Comparison of ENCODE assay signal across 8 cellular contexts in the genomic region with DNA sequence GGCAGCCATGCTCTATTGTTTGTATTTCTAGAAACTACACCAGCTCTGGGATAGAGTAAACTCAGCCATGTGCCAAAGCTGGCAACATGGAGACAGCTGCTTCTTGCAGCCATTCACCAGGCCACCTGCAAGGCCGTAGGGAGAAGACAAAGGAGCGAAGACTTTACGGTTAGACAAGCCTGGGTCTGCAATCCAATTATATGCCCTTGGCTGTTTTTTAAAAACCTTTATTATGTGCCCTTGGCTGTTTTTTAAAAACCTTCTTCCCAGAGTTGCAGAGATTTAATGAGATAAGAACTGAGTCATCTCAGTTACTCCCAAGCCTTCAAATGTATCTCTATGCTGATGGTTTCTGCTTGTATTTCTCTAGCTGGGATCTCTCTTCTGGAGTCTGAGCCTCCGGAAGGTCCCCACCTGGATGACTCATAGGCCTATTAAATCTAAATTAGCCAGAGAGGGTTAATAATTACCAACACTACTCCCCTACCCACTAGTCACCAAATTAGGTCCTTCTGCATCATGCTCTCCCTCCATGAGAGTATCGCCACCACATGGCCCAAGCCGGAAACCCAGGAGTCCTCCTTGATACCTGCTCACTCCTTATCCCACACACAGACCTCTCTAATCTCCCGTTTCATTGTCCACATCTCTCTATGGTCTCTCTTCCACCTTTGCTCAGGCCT. TPM values are rescaled to one million over a fixed set of nuclear protein-coding genes. Genes with fewer than 3 reads are reported as not detected.
DNase-seq lines count a peak whose midpoint lies in the region; ATAC-seq and TF ChIP-seq lines count a peak whose summit lies in the region.

No MANE protein-coding gene starts in this region.

- H3K36me3 ChIP-seq in ACC112 (ENCODE audit: insufficient read depth, low read length) (no peaks in the 10 kb centered on the region), OCI-LY7 (ENCODE audit: insufficient read depth, low read length) (no peaks in the 10 kb centered on the region)

- H3K9me2 ChIP-seq in OCI-LY7 (ENCODE audit: insufficient read depth, low read length) = no peaks in the 10 kb centered on the region

- H3K9me3 ChIP-seq in OCI-LY7 (ENCODE audit: low read length) = no peaks in the 10 kb centered on the region

- intact Hi-C loops in OCI-LY7 (cut with micrococcal nuclease; ENCODE audit: unreplicated experiment) = no loop called here

- CTCF ChIA-PET in OCI-LY7 (lab: Charles Lee; ENCODE audit: unreplicated experiment) = no interaction called here

- H3K79me2 ChIP-seq in ACC112 (ENCODE audit: control insufficient read depth, insufficient read depth, low read length, unreplicated experiment) (no peaks in the 10 kb centered on the region), OCI-LY7 (ENCODE audit: insufficient read depth, low read depth, low read length) (no peaks in the 10 kb centered on the region)

- BruUV-seq in OCI-LY7 (replicated peaks; lab: Mats Ljungman, UMichigan) = no TSS peak

- H3K4me3 ChIP-seq in ACC112 (ENCODE audit: low read depth, low read length) = no peak overlapping the region
- H3K4me3 ChIP-seq in OCI-LY7 (ENCODE audit: low read depth, low read length, poor library complexity, severe bottlenecking) = no peak overlapping the region
- no peak overlapping the region for H3K4me3 ChIP-seq in foreskin fibroblast (ENCODE audit: low read depth in 1 of 2, low read length in 2 of 2)

- H3K27ac ChIP-seq in ACC112 (ENCODE audit: low read depth, low read length) (peak overlapping the region; percentile 98), OCI-LY7 (ENCODE audit: low read depth, low read length, poor library complexity, severe bottlenecking) (no peak overlapping the region)

- DNase-seq in OCI-LY7 (ENCODE audit: low spot score) = no peak
- peak in 1 of 2 donors; percentile 45 for DNase-seq in foreskin fibroblast
- DNase-seq in NAMALWA (ENCODE audit: low spot score) = no peak
- DNase-seq in activated CD4-positive, CD25-positive, alpha-beta regulatory T cell treated with anti-CD3 and anti-CD28 coated beads, Interleukin-2, amount 50 U/mL, for 72 hours = no peak
- no peak for DNase-seq in ecto neural progenitor cell (ENCODE audit: low spot score)

- ATAC-seq in GM18861 (IDR thresholded peaks at IDR 0.05; ENCODE audit: unreplicated experiment) = peak; percentile 75
- ATAC-seq in HG03571 (IDR thresholded peaks at IDR 0.05; ENCODE audit: unreplicated experiment) = no peak

- H3K4me2 ChIP-seq in OCI-LY7 (ENCODE audit: low read length) = no peak overlapping the region

- H3K27me3 ChIP-seq in ACC112 (ENCODE audit: insufficient read depth, low read length) = no peaks in the 10 kb centered on the region

- POLR2A ChIA-PET in OCI-LY7 (lab: Charles Lee) = no interaction called here

- TF ChIP-seq CTCF in OCI-LY7 (conservative IDR thresholded peaks at IDR 0.05; ENCODE audit: low read length) = 0 out of 2 replicates have a peak, but pooled peaks have one; percentile 25
- TF ChIP-seq CTCF in foreskin fibroblast (IDR thresholded peaks at IDR 0.05; ENCODE audit: low read depth, low read length) = peak; percentile 15

- H3K4me1 ChIP-seq in ACC112 (ENCODE audit: control insufficient read depth, insufficient read depth, low read length, unreplicated experiment) (peaks cover 65% of the 10 kb centered on the region), OCI-LY7 (ENCODE audit: insufficient read depth, low read length, poor library complexity, severe bottlenecking) (no peaks in the 10 kb centered on the region)

- peak overlapping the region; percentile 4 for H2AFZ ChIP-seq in ACC112 (ENCODE audit: low read length, unreplicated experiment)
- no peak overlapping the region for H2AFZ ChIP-seq in OCI-LY7 (ENCODE audit: low read length)

- no peaks in the 10 kb centered on the region for H4K20me1 ChIP-seq in OCI-LY7 (ENCODE audit: insufficient read depth, low read length)

RNA-seq across cellular contexts. Expression of gene DPP4, which starts 17.5 kb away (rescaled TPM):
- not detected in 2 replicates for total RNA-seq in OCI-LY7 (2014; rRNA removed; shearing (Covaris generic))
- not detected in 2 replicates for total RNA-seq in OCI-LY7 (2022)
